Comparison of ENCODE assay signal across 30 cellular contexts in the genomic region with DNA sequence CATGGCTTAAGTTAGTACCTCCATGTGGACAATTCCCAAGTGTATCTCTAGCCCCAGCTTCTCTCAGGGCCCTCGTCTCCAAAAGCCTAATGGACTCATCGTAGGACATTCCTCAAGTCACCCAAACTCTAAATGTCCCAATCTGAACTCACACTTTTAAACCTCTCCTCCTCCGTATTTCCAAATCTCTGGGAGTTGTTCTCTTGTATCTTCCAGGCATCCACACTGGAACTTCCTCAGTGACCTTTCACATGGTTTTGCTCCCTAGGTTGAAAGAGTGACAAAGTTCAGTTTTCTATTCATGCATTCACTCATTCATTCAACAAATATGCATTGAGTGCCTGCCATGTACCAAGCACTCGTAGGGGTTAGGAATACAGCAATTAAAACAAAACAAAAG.
"Had no signal": no experiment of that assay in that cellular context is flagged by ENCODE, and none has a peak within 500 bp of the region (broad histone marks: within the 10 kb centered on the region; RNA-seq: fewer than 3 reads in every experiment).

No MANE protein-coding gene starts in this region.

- FAIRE-seq: frontal cortex had no signal

- H3K9me3 ChIP-seq: ascending aorta, breast epithelium, colonic mucosa, esophagus muscularis mucosa had no signal

- ATAC-seq: activated CD4-positive, alpha-beta T cell treated with anti-CD3 and anti-CD28 coated beads for 36 hours; activated CD8-positive, alpha-beta memory T cell treated with anti-CD3 and anti-CD28 coated beads, Interleukin-2, amount 10 ng/mL, durations not matched to agents 7 days and 5 days; activated CD8-positive, alpha-beta T cell treated with anti-CD3 and anti-CD28 coated beads, Interleukin-2, amount 10 ng/mL, durations not matched to agents 7 days and 5 days; activated naive CD4-positive, alpha-beta T cell treated with anti-CD3 and anti-CD28 coated beads, Interleukin-2, amount 50 U/mL, for 72 hours; effector memory CD8-positive, alpha-beta T cell; T-cell had no signal

- H3K4me1 ChIP-seq: ascending aorta, breast epithelium, colonic mucosa had no signal

- H3K4me3 ChIP-seq: ascending aorta, breast epithelium, cardiac muscle cell, colonic mucosa, esophagus muscularis mucosa had no signal

- H3K36me3 ChIP-seq: ascending aorta, breast epithelium, cardiac muscle cell, colonic mucosa, esophagus muscularis mucosa, WERI-Rb-1 had no signal

- H3K27me3 ChIP-seq: ascending aorta, breast epithelium, cardiac muscle cell, colonic mucosa, esophagus muscularis mucosa had no signal

- DNase-seq: activated CD4-positive, alpha-beta memory T cell treated with anti-CD3 and anti-CD28 coated beads for 36 hours; activated CD4-positive, alpha-beta T cell treated with anti-CD3 and anti-CD28 coated beads for 36 hours; activated CD4-positive, alpha-beta T cell treated with anti-CD3 and anti-CD28 coated beads, Interleukin-2, amount 10 ng/mL, durations not matched to agents 24 days and 14 days; activated CD4-positive, CD25-positive, alpha-beta regulatory T cell; activated CD4-positive, CD25-positive, alpha-beta regulatory T cell treated with anti-CD3 and anti-CD28 coated beads, Interleukin-2, amount 50 U/mL, for 72 hours; activated CD8-positive, alpha-beta memory T cell treated with anti-CD3 and anti-CD28 coated beads, Interleukin-2, amount 10 ng/mL, durations not matched to agents 7 days and 5 days; activated CD8-positive, alpha-beta memory T cell treated with anti-CD3 and anti-CD28 coated beads, Interleukin-2, amount 50 U/mL, for 4 hours; activated CD8-positive, alpha-beta T cell treated with anti-CD3 and anti-CD28 coated beads, Interleukin-2, amount 10 ng/mL, durations not matched to agents 7 days and 5 days; activated effector memory CD4-positive, alpha-beta T cell treated with anti-CD3 and anti-CD28 coated beads, Interleukin-2, amount 50 U/mL, for 16 hours; activated naive CD4-positive, alpha-beta T cell; activated naive CD4-positive, alpha-beta T cell treated with anti-CD3 and anti-CD28 coated beads, Interleukin-2, amount 10 ng/mL, durations not matched to agents 7 days and 5 days; activated naive CD8-positive, alpha-beta T cell treated with anti-CD3 and anti-CD28 coated beads, Interleukin-2, amount 10 ng/mL, durations not matched to agents 7 days and 5 days; activated T-cell treated with anti-CD3 and anti-CD28 coated beads, Interleukin-2, amount 50 U/mL, for 1 hour; activated T-cell treated with anti-CD3 and anti-CD28 coated beads, Interleukin-2, amount 50 U/mL, for 48 hours; central memory CD4-positive, alpha-beta T cell; cerebellar nuclear complex; colonic mucosa; effector memory CD8-positive, alpha-beta T cell; erythroblast; head of caudate nucleus; SW 1271; T-cell; T-helper 9 cell; WERI-Rb-1 had no signal

- H3K27ac ChIP-seq: ascending aorta, breast epithelium, cardiac muscle cell, colonic mucosa, esophagus muscularis mucosa, WERI-Rb-1 had no signal
